15 cellular contexts compared by ENCODE assay signal in genomic region chr4:144421839-144422565, GRCh38.
DNase-seq lines count a peak whose midpoint lies in the region; ATAC-seq lines count a peak whose summit lies in the region.
"Had no signal": no experiment of that assay in that cellular context is flagged by ENCODE, and none has a peak within 500 bp of the region (broad histone marks: within the 10 kb centered on the region; RNA-seq: fewer than 3 reads in every experiment).

No MANE protein-coding gene starts in this region.

- no peak for ATAC-seq in GM21367 (IDR thresholded peaks at IDR 0.05; ENCODE audit: unreplicated experiment)
- ATAC-seq: K562 had no signal

- no peaks in the 10 kb centered on the region for H3K4me1 Mint-ChIP-seq in activated T-cell treated with anti-CD3 and anti-CD28 coated beads, Interleukin-2, amount 50 U/mL, for 24 hours (ENCODE audit: low read depth)

- H3K4me3 Mint-ChIP-seq in activated T-cell treated with anti-CD3 and anti-CD28 coated beads, Interleukin-2, amount 50 U/mL, for 24 hours: no peak overlapping the region

- DNase-seq in Caki2 (ENCODE audit: low read depth) (peak; percentile 42), RKO (ENCODE audit: low spot score) (peak; percentile 24), epithelial cell of prostate (ENCODE audit: low read depth, low spot score) (peak; percentile 16), iPS-NIHi7 (ENCODE audit: extremely low spot score) (peak; percentile 25), NCI-H345 treated with DMSO at 0.1 percent for 48 hours (lab: John Stamatoyannopoulos, UW; ENCODE audit: unreplicated experiment) (no peak), activated gamma-delta T cell treated with Interleukin-2 at 50 U/mL for 16 hours (no peak)
- DNase-seq in activated T-cell treated with anti-CD3 and anti-CD28 coated beads, Interleukin-2, amount 50 U/mL, for 24 hours: no peak
- DNase-seq: C1 segment of cervical spinal cord, NCI-H1092 treated with DMSO at 0.1 percent for 48 hours, NCI-H187, NCI-H510A, SHP77 treated with DMSO at 0.1 percent for 48 hours had no signal

- H3K9me3 Mint-ChIP-seq in activated T-cell treated with anti-CD3 and anti-CD28 coated beads, Interleukin-2, amount 50 U/mL, for 24 hours: peaks cover 2% of the 10 kb centered on the region

- H3K27me3 Mint-ChIP-seq in activated T-cell treated with anti-CD3 and anti-CD28 coated beads, Interleukin-2, amount 50 U/mL, for 24 hours: no peaks in the 10 kb centered on the region

- H3K27ac ChIP-seq in epithelial cell of prostate: no peak overlapping the region
- H3K27ac ChIP-seq: HL-60 had no signal

- H3K27ac Mint-ChIP-seq in activated T-cell treated with anti-CD3 and anti-CD28 coated beads, Interleukin-2, amount 50 U/mL, for 24 hours: no peak overlapping the region

- in situ Hi-C loops in Caki2 (cut with HindIII; ENCODE audit: low pct_unique_long_range_greater_than_20kb, low sequenced_read_pairs): no loop called here

- H3K36me3 Mint-ChIP-seq in activated T-cell treated with anti-CD3 and anti-CD28 coated beads, Interleukin-2, amount 50 U/mL, for 24 hours (ENCODE audit: low read depth): no peaks in the 10 kb centered on the region

Comparison
In these comparisons a context has a peak if more than half of its experiments do, and no peak if none do; other contexts are left out.
1. DNase-seq: peak in Caki2 (single experiment), RKO (single experiment), epithelial cell of prostate (single experiment) and iPS-NIHi7 (single experiment); none in NCI-H345 treated with DMSO at 0.1 percent for 48 hours (single experiment), activated T-cell treated with anti-CD3 and anti-CD28 coated beads, Interleukin-2, amount 50 U/mL, for 24 hours (single experiment) and activated gamma-delta T cell treated with Interleukin-2 at 50 U/mL for 16 hours (single experiment).